ENCODE assay signal across 13 cellular contexts in the genomic region with DNA sequence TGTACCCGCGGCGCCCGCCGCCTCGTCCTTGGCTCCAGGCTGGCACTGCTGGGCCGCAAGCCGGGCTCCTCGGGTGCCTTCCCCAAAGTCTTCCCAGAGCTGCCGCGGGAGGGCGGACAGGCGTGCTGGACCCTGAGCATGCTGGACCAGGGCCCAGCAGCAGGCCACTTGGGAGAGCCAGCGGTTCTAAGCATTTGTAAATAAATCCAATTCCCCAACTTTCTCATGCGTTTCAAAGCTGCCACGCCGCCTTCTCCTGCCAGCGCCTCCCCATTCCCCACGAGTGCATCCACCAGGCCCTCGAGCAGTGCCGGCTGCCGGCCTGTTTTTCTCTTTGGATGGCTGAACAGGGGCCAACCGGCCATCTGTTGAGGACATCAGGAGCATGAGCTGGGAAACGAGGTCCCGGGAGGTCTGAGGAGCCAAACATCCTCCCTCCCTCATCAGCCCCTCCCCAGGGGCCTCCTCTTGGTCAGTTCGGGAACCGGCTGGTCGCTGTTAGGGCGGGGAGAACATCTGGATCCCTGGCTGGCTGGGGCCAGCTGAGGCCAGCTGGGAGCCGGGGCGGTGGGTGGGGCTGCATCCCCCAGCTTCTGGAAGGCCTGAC. TPM values are rescaled to one million over a fixed set of nuclear protein-coding genes. Genes with fewer than 3 reads are reported as not detected.
DNase-seq lines count a peak whose midpoint lies in the region; ATAC-seq, FAIRE-seq and TF ChIP-seq lines count a peak whose summit lies in the region.
"Had no signal": no experiment of that assay in that cellular context is flagged by ENCODE, and none has a peak within 500 bp of the region (broad histone marks: within the 10 kb centered on the region; RNA-seq: fewer than 3 reads in every experiment).

No MANE protein-coding gene starts in this region.

- no peak for ATAC-seq in HG03097 (IDR thresholded peaks at IDR 0.05; ENCODE audit: low FRiP score, unreplicated experiment)

- H3K27me3 Mint-ChIP-seq in endodermal cell (ENCODE audit: insufficient read depth) = no peaks in the 10 kb centered on the region
- H3K27me3 Mint-ChIP-seq: CD4-positive, CD25-positive, alpha-beta regulatory T cell had no signal

- H3K27ac ChIP-seq in endodermal cell (ENCODE audit: low read depth, low read length) (peak overlapping the region; percentile 0), kidney (ENCODE audit: low read depth in 2 of 2, low read length in 2 of 2) (no peak overlapping the region), spleen (peak overlapping the region in 6 of 8 donors; percentile 4 to 69 (median 59)), ascending aorta (no peak overlapping the region)
- H3K27ac ChIP-seq: SJSA1 had no signal

- FAIRE-seq in kidney (lab: Jason Lieb, UNC) = no peak

- H3K4me1 Mint-ChIP-seq in endodermal cell = no peaks in the 10 kb centered on the region

- H3K36me3 Mint-ChIP-seq in endodermal cell (ENCODE audit: low read depth) = no peaks in the 10 kb centered on the region
- H3K36me3 Mint-ChIP-seq: CD4-positive, CD25-positive, alpha-beta regulatory T cell had no signal

- H3K27me3 ChIP-seq in endodermal cell (ENCODE audit: control insufficient read depth, insufficient read depth, low read length, poor library complexity, severe bottlenecking) = no peaks in the 10 kb centered on the region
- no peaks in the 10 kb centered on the region for H3K27me3 ChIP-seq in spleen (replicated peaks in 1 of 7)
- H3K27me3 ChIP-seq in ascending aorta = no peaks in the 10 kb centered on the region
- H3K27me3 ChIP-seq: SJSA1 had no signal

- no peak overlapping the region for H3K4me3 Mint-ChIP-seq in endodermal cell
- H3K4me3 Mint-ChIP-seq: CD4-positive, CD25-positive, alpha-beta regulatory T cell had no signal

- in situ Hi-C loops in G401 (cut with HindIII; ENCODE audit: low sequenced_read_pairs) = no loop called here

- no peak for TF ChIP-seq POLR2A in spleen (IDR thresholded peaks at IDR 0.05)

- H3K4me1 ChIP-seq in endodermal cell (ENCODE audit: control insufficient read depth, insufficient read depth, low read length) (no peaks in the 10 kb centered on the region), kidney (ENCODE audit: control insufficient read depth in 1 of 2, insufficient read depth in 1 of 2, low read depth in 1 of 2, low read length in 2 of 2) (peaks cover 0 to 4% of the 10 kb centered on the region in 2 donors), spleen (peaks cover 0 to 31% (median 13%) of the 10 kb centered on the region in 6 donors), ascending aorta (no peaks in the 10 kb centered on the region)
- H3K4me1 ChIP-seq: SJSA1 had no signal

- H3K9ac ChIP-seq in endodermal cell (ENCODE audit: extremely low read depth, low read length, poor library complexity, severe bottlenecking) = no peak overlapping the region
- H3K9ac ChIP-seq in kidney (ENCODE audit: low read length in 2 of 2) = no peak overlapping the region

- H3K9me3 ChIP-seq in endodermal cell (ENCODE audit: control insufficient read depth, low read length) (no peaks in the 10 kb centered on the region), kidney (ENCODE audit: control insufficient read depth in 1 of 2, low read length in 2 of 2) (no peaks in the 10 kb centered on the region), spleen (no peaks in the 10 kb centered on the region), ascending aorta (no peaks in the 10 kb centered on the region)
- H3K9me3 ChIP-seq: SJSA1 had no signal

- 90 to 92% methylated on average over 15 to 31 of the region's 31 CpGs for WGBS in endodermal cell (ENCODE audit: insufficient coverage in 1 of 2, insufficient read length in 1 of 2), 2 experiments
- WGBS in spleen, 5 donors = 84 to 88% (median 86%) methylated on average over 30 to 31 of the region's 31 CpGs

- intact Hi-C loops in kidney (cut with DNase I) = no loop called here
- intact Hi-C loops in spleen (cut with DNase I; ENCODE audit: low total_unique reads) = no loop called here
- intact Hi-C loops in ascending aorta (cut with DNase I) = no loop called here

- H3K4me3 ChIP-seq in endodermal cell (ENCODE audit: low read length) = no peak overlapping the region
- H3K4me3 ChIP-seq in kidney (ENCODE audit: low read length in 2 of 2) = no peak overlapping the region
- H3K4me3 ChIP-seq in spleen = no peak overlapping the region
- no peak overlapping the region for H3K4me3 ChIP-seq in ascending aorta
- H3K4me3 ChIP-seq: SJSA1 had no signal

- DNase-seq in G401 (ENCODE audit: low spot score) (peak; percentile 92), endodermal cell (no peak), kidney (peak; percentile 94), spleen (no peak), NCI-H774 (lab: John Stamatoyannopoulos, UW) (no peak), ascending aorta (ENCODE audit: low spot score in 2 of 2) (no peak)
- DNase-seq in stimulated activated CD4-positive, alpha-beta T cell treated with anti-CD3 and anti-CD28 coated beads, Interleukin-4, amount 100 ng/mL, for 1 hour = no peak
- DNase-seq: activated T-cell treated with anti-CD3 and anti-CD28 coated beads for 4 hours; amygdala; CD4-positive, CD25-positive, alpha-beta regulatory T cell; NCI-H526 treated with DMSO at 0.1 percent for 48 hours had no signal

- H3K36me3 ChIP-seq in endodermal cell (ENCODE audit: control insufficient read depth, insufficient read depth, low read length) (no peaks in the 10 kb centered on the region), kidney (ENCODE audit: control insufficient read depth in 1 of 2, insufficient read depth in 2 of 2, low read length in 2 of 2) (no peaks in the 10 kb centered on the region), spleen (peaks cover 0 to 96% (median 64%) of the 10 kb centered on the region in 6 donors), ascending aorta (no peaks in the 10 kb centered on the region)
- H3K36me3 ChIP-seq: SJSA1 had no signal

- TF ChIP-seq CTCF in endodermal cell (conservative IDR thresholded peaks at IDR 0.05) (no peak), kidney (IDR thresholded peaks at IDR 0.05; ENCODE audit: borderline replicate concordance, extremely low read depth, insufficient read depth) (no peak), spleen (IDR thresholded peaks at IDR 0.05 in 8 of 11, conservative IDR thresholded peaks at IDR 0.05 in 3 of 11) (peak in 1 of 11 experiments; percentile 4), ascending aorta (IDR thresholded peaks at IDR 0.05) (no peak)

- peak overlapping the region; percentile 66 for H3K27ac Mint-ChIP-seq in endodermal cell

- H3K9me3 Mint-ChIP-seq in endodermal cell = no peaks in the 10 kb centered on the region
- H3K9me3 Mint-ChIP-seq: CD4-positive, CD25-positive, alpha-beta regulatory T cell had no signal

RNA-seq across cellular contexts. Expression of a gene that starts 20.6 kb away (rescaled TPM):
- total RNA-seq in G401 (2014; rRNA removed; shearing (Covaris generic)) = not detected in 2 replicates
- total RNA-seq in endodermal cell (not detected), kidney (not detected), spleen (1 to 10 TPM in 1 of 7 donors, under 1 TPM in 2, not detected in 4; 0.72 to 1.3 (median 0.85) TPM), ascending aorta (not detected)
- polyA plus RNA-seq in endodermal cell (2013, experiment 1 of 2) = not detected
- polyA plus RNA-seq in endodermal cell (2013, experiment 2 of 2) = not detected
- polyA plus RNA-seq in kidney (ENCODE audit: insufficient read depth, low read depth, low replicate concordance) (not detected), spleen (under 1 TPM; 0.26 to 0.67 (median 0.29) TPM)
- total RNA-seq: CD4-positive, CD25-positive, alpha-beta regulatory T cell; SJSA1 had no signal
- polyA plus RNA-seq: CD4-positive, CD25-positive, alpha-beta regulatory T cell had no signal

RNA-seq across cellular contexts. Expression of a gene that starts 30.1 kb away (rescaled TPM):
- 86.0 and 86.1 TPM in 2 replicates for total RNA-seq in G401 (2014; rRNA removed; shearing (Covaris generic))
- total RNA-seq in endodermal cell (100 to 1,000 TPM; 110 TPM), kidney (48.3 TPM), spleen (10 to 100 TPM; 28.9 to 44.1 (median 38.6) TPM), ascending aorta (7.6 TPM)
- polyA plus RNA-seq in endodermal cell (2013, experiment 1 of 2) = 93.1 TPM
- polyA plus RNA-seq in endodermal cell (2013, experiment 2 of 2) = 81.8 TPM
- polyA plus RNA-seq in kidney (ENCODE audit: insufficient read depth, low read depth, low replicate concordance) (155 TPM), spleen (10 to 100 TPM; 55.0 to 87.5 (median 74.2) TPM)

RNA-seq across cellular contexts. Expression of a gene that starts 30.3 kb away (rescaled TPM):
- total RNA-seq in G401 (2014; rRNA removed; shearing (Covaris generic)) = 12.3 and 13.3 TPM in 2 replicates
- 10 to 100 TPM; 32.2 to 39.6 TPM for total RNA-seq in endodermal cell
- 14.9 TPM for polyA plus RNA-seq in endodermal cell (2013, experiment 1 of 2)
- polyA plus RNA-seq in endodermal cell (2013, experiment 2 of 2) = 11.2 TPM
- total RNA-seq in kidney = 37.2 TPM
- polyA plus RNA-seq in kidney (ENCODE audit: insufficient read depth, low read depth, low replicate concordance) = 15.8 TPM
- total RNA-seq in spleen = 10 to 100 TPM; 37.6 to 71.6 (median 53.4) TPM
- 10 to 100 TPM in 2 of 3 donors, 1 to 10 TPM in 1; 9.7 to 19.5 (median 11.1) TPM for polyA plus RNA-seq in spleen
- 62.2 TPM for total RNA-seq in ascending aorta

Comparison
In these comparisons a context has a peak if more than half of its experiments do, and no peak if none do; other contexts are left out.
1. DNase-seq: peak in G401 (single experiment) and kidney (single experiment); none in endodermal cell (single experiment), spleen (single experiment), NCI-H774 (single experiment), ascending aorta (0 of 2) and stimulated activated CD4-positive, alpha-beta T cell treated with anti-CD3 and anti-CD28 coated beads, Interleukin-4, amount 100 ng/mL, for 1 hour (single experiment).
2. H3K27ac ChIP-seq: peak in endodermal cell (single experiment) and spleen (6 of 8); none in kidney (0 of 2) and ascending aorta (0 of 2).